Comparison of ENCODE assay signal across 14 cellular contexts in the genomic region with DNA sequence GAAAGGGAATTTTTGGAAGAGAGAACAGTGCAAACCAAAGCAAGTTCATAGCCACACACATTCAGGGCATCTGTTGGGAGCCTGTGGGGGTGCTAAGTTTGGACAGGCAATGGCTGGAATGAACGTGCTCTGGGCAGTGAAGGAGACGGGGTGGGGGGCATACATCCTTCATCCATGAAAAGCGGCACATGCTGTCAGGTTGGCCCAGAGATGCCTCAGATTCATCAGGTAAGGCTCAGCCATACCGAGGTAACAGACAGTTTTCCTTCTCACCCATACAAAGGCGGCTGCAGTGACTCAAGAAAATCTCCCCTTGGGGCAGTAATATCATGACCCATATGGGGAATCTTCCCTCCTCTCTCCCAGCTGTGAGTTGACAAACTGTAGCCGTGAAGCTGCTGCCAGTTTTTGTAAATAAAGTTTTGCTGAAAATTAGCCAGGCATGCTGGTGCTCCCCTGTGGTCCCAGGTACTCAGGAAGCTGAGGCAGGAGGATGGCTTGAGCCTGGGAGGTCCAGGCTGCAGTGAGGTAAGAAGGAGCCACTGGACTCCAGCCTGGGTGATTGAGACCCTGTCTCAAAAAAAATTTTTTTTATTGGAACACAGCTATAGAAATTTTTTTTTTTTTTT. TPM values are rescaled to one million over a fixed set of nuclear protein-coding genes. Genes with fewer than 3 reads are reported as not detected.
A peak's percentile ranks its signal among the peaks of the same experiment; 100 is the strongest.
DNase-seq lines count a peak whose midpoint lies in the region; ATAC-seq and TF ChIP-seq lines count a peak whose summit lies in the region.
"Had no signal": no experiment of that assay in that cellular context is flagged by ENCODE, and none has a peak within 500 bp of the region (broad histone marks: within the 10 kb centered on the region; RNA-seq: fewer than 3 reads in every experiment).

No MANE protein-coding gene starts in this region.

- no peaks in the 10 kb centered on the region for H3K4me1 ChIP-seq in GM23338 (ENCODE audit: insufficient read depth)

- intact Hi-C loops in posterior vena cava (cut with DNase I), result loop anchor here in 1 of 2 donors (1.0 kb wide), 1 partner anchor 34 kb away; no protein-coding TSS in a partner anchor

- H4K20me1 ChIP-seq in GM23338 (replicated peaks; ENCODE audit: insufficient read depth), result no peaks in the 10 kb centered on the region

- 0 out of 3 replicates have a peak, but pooled peaks cover 2% of the 10 kb centered on the region for H3K36me3 Mint-ChIP-seq in GM23338 (ENCODE audit: low read depth)
- peaks cover 9% of the 10 kb centered on the region for H3K36me3 Mint-ChIP-seq in activated naive CD8-positive, alpha-beta T cell treated with anti-CD3 and anti-CD28 coated beads for 36 hours
- H3K36me3 Mint-ChIP-seq: CD4-positive, alpha-beta memory T cell had no signal

- H3K27me3 ChIP-seq in GM23338 (ENCODE audit: insufficient read depth), result no peaks in the 10 kb centered on the region

- no peaks in the 10 kb centered on the region for H3K79me2 ChIP-seq in GM23338 (replicated peaks; ENCODE audit: insufficient read depth)

- peak overlapping the region; percentile 66 for H2AFZ ChIP-seq in GM23338

- H3K27ac ChIP-seq in GM23338 (ENCODE audit: low read depth), result no peak overlapping the region
- H3K27ac ChIP-seq: left ventricle myocardium inferior, thoracic aorta had no signal

- no peak overlapping the region for H3K4me3 ChIP-seq in GM23338
- H3K4me3 ChIP-seq: left ventricle myocardium inferior, thoracic aorta had no signal

- H3F3A ChIP-seq in GM23338 (replicated peaks; ENCODE audit: low read depth), result no peaks in the 10 kb centered on the region

- peaks cover 4% of the 10 kb centered on the region; the same call in 2 of the 3 replicates for H3K4me1 Mint-ChIP-seq in GM23338
- H3K4me1 Mint-ChIP-seq in activated naive CD8-positive, alpha-beta T cell treated with anti-CD3 and anti-CD28 coated beads for 36 hours, result peaks cover 47% of the 10 kb centered on the region

- ATAC-seq in GM23338, result no peak

- no peaks in the 10 kb centered on the region for H3K36me3 ChIP-seq in GM23338 (ENCODE audit: insufficient read depth)
- H3K36me3 ChIP-seq: left ventricle myocardium inferior, thoracic aorta had no signal

- H3K9me2 ChIP-seq in GM23338 (ENCODE audit: insufficient read depth), result no peaks in the 10 kb centered on the region

- peak; percentile 36 for DNase-seq in activated effector memory CD4-positive, alpha-beta T cell treated with anti-CD3 and anti-CD28 coated beads, Interleukin-2, amount 50 U/mL, for 16 hours
- DNase-seq in activated effector memory CD4-positive, alpha-beta T cell treated with Interleukin-2 at 50 U/mL for 16 hours, result no peak
- DNase-seq in GM23338 (ENCODE audit: low spot score), result no peak
- no peak for DNase-seq in activated naive CD8-positive, alpha-beta T cell treated with anti-CD3 and anti-CD28 coated beads for 36 hours
- DNase-seq in posterior vena cava (ENCODE audit: low spot score), result peak; percentile 35
- no peak for DNase-seq in OCI-M2 (lab: John Stamatoyannopoulos, UW; ENCODE audit: unreplicated experiment)
- no peak for DNase-seq in NCI-H82 treated with DMSO at 0.1 percent for 48 hours (lab: John Stamatoyannopoulos, UW; ENCODE audit: unreplicated experiment)
- DNase-seq in DMS53 (lab: John Stamatoyannopoulos, UW), result no peak
- DNase-seq: glutamatergic neuron, KG1, left ventricle myocardium inferior, NCI-H2029 treated with DMSO at 0.1 percent for 48 hours had no signal

- H3K4me3 Mint-ChIP-seq in GM23338, result no peak overlapping the region
- H3K4me3 Mint-ChIP-seq in activated naive CD8-positive, alpha-beta T cell treated with anti-CD3 and anti-CD28 coated beads for 36 hours, result peak overlapping the region; percentile 70

- no peaks in the 10 kb centered on the region for H3K9me3 Mint-ChIP-seq in GM23338
- H3K9me3 Mint-ChIP-seq in activated naive CD8-positive, alpha-beta T cell treated with anti-CD3 and anti-CD28 coated beads for 36 hours, result peaks cover 2% of the 10 kb centered on the region

- H3K27ac Mint-ChIP-seq in GM23338, result no peak overlapping the region
- H3K27ac Mint-ChIP-seq in activated naive CD8-positive, alpha-beta T cell treated with anti-CD3 and anti-CD28 coated beads for 36 hours, result peak overlapping the region; percentile 91

- no peak for TF ChIP-seq CTCF in GM23338 (conservative IDR thresholded peaks at IDR 0.05; ENCODE audit: low read depth in 2 of 2)

- peaks cover 8% of the 10 kb centered on the region for H3K27me3 Mint-ChIP-seq in GM23338 (ENCODE audit: insufficient read depth, low read depth, poor library complexity)
- H3K27me3 Mint-ChIP-seq in activated naive CD8-positive, alpha-beta T cell treated with anti-CD3 and anti-CD28 coated beads for 36 hours, result no peaks in the 10 kb centered on the region
- H3K27me3 Mint-ChIP-seq: CD4-positive, alpha-beta memory T cell had no signal

- H3K4me2 ChIP-seq in GM23338, result no peak overlapping the region

TF ChIP-seq in GM23338, 12 proteins besides CTCF, POLR2A, EP300 and RAD21 (continues in another document):
- no peak for TF ChIP-seq EZH2 (IDR thresholded peaks at IDR 0.05; ENCODE audit: low read depth, unreplicated experiment)
- TF ChIP-seq JUNB (IDR thresholded peaks at IDR 0.05; ENCODE audit: unreplicated experiment), result no peak
- no peak for TF ChIP-seq NANOG (IDR thresholded peaks at IDR 0.05; ENCODE audit: borderline replicate concordance)
- TF ChIP-seq, protein P1, sequence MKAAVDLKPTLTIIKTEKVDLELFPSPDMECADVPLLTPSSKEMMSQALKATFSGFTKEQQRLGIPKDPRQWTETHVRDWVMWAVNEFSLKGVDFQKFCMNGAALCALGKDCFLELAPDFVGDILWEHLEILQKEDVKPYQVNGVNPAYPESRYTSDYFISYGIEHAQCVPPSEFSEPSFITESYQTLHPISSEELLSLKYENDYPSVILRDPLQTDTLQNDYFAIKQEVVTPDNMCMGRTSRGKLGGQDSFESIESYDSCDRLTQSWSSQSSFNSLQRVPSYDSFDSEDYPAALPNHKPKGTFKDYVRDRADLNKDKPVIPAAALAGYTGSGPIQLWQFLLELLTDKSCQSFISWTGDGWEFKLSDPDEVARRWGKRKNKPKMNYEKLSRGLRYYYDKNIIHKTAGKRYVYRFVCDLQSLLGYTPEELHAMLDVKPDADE (IDR thresholded peaks at IDR 0.05), result no peak
- no peak for TF ChIP-seq POLR2AphosphoS5 (IDR thresholded peaks at IDR 0.05; ENCODE audit: low read depth)
- no peak for TF ChIP-seq EZH2phosphoT487 (IDR thresholded peaks at IDR 0.05; ENCODE audit: unreplicated experiment)
- no peak for TF ChIP-seq ZNF114 (CRISPR knock-in tag; IDR thresholded peaks at IDR 0.05)

RNA-seq across cellular contexts. Expression of a gene that starts 9.2 kb away (rescaled TPM):
- total RNA-seq in GM23338 (2014; rRNA removed; shearing (Covaris generic)), result 3.1 and 3.5 TPM in 2 replicates
- 2.2 and 3.3 TPM in 2 replicates for polyA plus RNA-seq in GM23338 (2016; fragmentation: Nextera tagmentation; extraction: Ambion mirVana)
- total RNA-seq in activated naive CD8-positive, alpha-beta T cell treated with anti-CD3 and anti-CD28 coated beads for 36 hours, result 100 to 1,000 TPM; 262 to 268 TPM
- total RNA-seq in posterior vena cava, result 10 to 100 TPM; 21.7 to 22.5 TPM

RNA-seq across cellular contexts. Expression of a gene that starts 15.6 kb away (rescaled TPM):
- total RNA-seq in GM23338 (2014; rRNA removed; shearing (Covaris generic)), result 11.7 and 13.8 TPM in 2 replicates
- polyA plus RNA-seq in GM23338 (2016; fragmentation: Nextera tagmentation; extraction: Ambion mirVana), result 7.8 and 8.5 TPM in 2 replicates
- total RNA-seq in activated naive CD8-positive, alpha-beta T cell treated with anti-CD3 and anti-CD28 coated beads for 36 hours, result 10 to 100 TPM; 30.4 to 34.7 TPM
- 1 to 10 TPM; 1.9 TPM for total RNA-seq in posterior vena cava

RNA-seq across cellular contexts. Expression of a gene that starts 52.2 kb away (rescaled TPM):
- 3.7 and 4.0 TPM in 2 replicates for total RNA-seq in GM23338 (2014; rRNA removed; shearing (Covaris generic))
- 1.1 and 2.2 TPM in 2 replicates for polyA plus RNA-seq in GM23338 (2016; fragmentation: Nextera tagmentation; extraction: Ambion mirVana)
- total RNA-seq in activated naive CD8-positive, alpha-beta T cell treated with anti-CD3 and anti-CD28 coated beads for 36 hours, result 1 to 10 TPM in 1 of 2 experiments, under 1 TPM in 1; 0.87 to 1.6 TPM
- 1 to 10 TPM in 1 of 2 donors, under 1 TPM in 1; 0.83 to 1.6 TPM for total RNA-seq in posterior vena cava

Comparison
In these comparisons a context has a peak if more than half of its experiments do, and no peak if none do; other contexts are left out.
1. DNase-seq: peak in activated effector memory CD4-positive, alpha-beta T cell treated with anti-CD3 and anti-CD28 coated beads, Interleukin-2, amount 50 U/mL, for 16 hours (single experiment) and posterior vena cava (single experiment); none in activated effector memory CD4-positive, alpha-beta T cell treated with Interleukin-2 at 50 U/mL for 16 hours (single experiment), GM23338 (single experiment), activated naive CD8-positive, alpha-beta T cell treated with anti-CD3 and anti-CD28 coated beads for 36 hours (single experiment), OCI-M2 (single experiment), NCI-H82 treated with DMSO at 0.1 percent for 48 hours (single experiment) and DMS53 (single experiment).
2. RNA of a gene that starts 9.2 kb away (total RNA-seq): 262 to 268 TPM in activated naive CD8-positive, alpha-beta T cell treated with anti-CD3 and anti-CD28 coated beads for 36 hours; 21.7 to 22.5 TPM in posterior vena cava and 3.1 to 3.5 TPM in GM23338; every median in the first group is over 10 times any median in the second.